In genomic region chr2:8593239-8593638, GRCh38 we compare ENCODE assay signal across 1 cellular context.
TF ChIP-seq lines count a peak whose summit lies in the region.

No MANE protein-coding gene starts in this region.

TF ChIP-seq in K562, 482 proteins besides CTCF, POLR2A, EP300 and RAD21 (continued from another document):
- TF ChIP-seq MBD1 (CRISPR knock-in tag; IDR thresholded peaks at IDR 0.05) (no peak), ZNF311 (CRISPR knock-in tag; IDR thresholded peaks at IDR 0.05) (no peak), CBFA2T3 (IDR thresholded peaks at IDR 0.05) (peak; percentile 66), ZNF143 (CRISPR knock-in tag; IDR thresholded peaks at IDR 0.05) (no peak), MAFG (tag; conservative IDR thresholded peaks at IDR 0.05) (peak; percentile 49; the same call in 1 of the 2 replicates), NFIC (IDR thresholded peaks at IDR 0.05) (0 out of 2 replicates have a peak, but pooled peaks have one; percentile 13), HES1 (IDR thresholded peaks at IDR 0.05; ENCODE audit: low read depth) (0 out of 2 replicates have a peak, but pooled peaks have one; percentile 36), TAF1 (IDR thresholded peaks at IDR 0.05; ENCODE audit: control insufficient read depth, extremely low read depth, insufficient read depth, low read length, severe bottlenecking) (no peak), MEIS2 (IDR thresholded peaks at IDR 0.05; ENCODE audit: partially characterized antibody) (peak; percentile 38), MNT (conservative IDR thresholded peaks at IDR 0.05) (0 out of 4 replicates have a peak, but pooled peaks of 1 of the 2 experiments have one; percentile 24), TCF3 (CRISPR knock-in tag; IDR thresholded peaks at IDR 0.05) (peak; percentile 52; the same call in 1 of the 2 replicates), NFE2 (IDR thresholded peaks at IDR 0.05; ENCODE audit: low read depth) (peak; percentile 52; the same call in 1 of the 2 replicates), TAL1 (IDR thresholded peaks at IDR 0.05) (peak; percentile 70), ZNF830 (CRISPR knock-in tag; IDR thresholded peaks at IDR 0.05) (no peak), RCOR1 (IDR thresholded peaks at IDR 0.05; ENCODE audit: borderline replicate concordance in 1 of 2, low read depth in 2 of 2, low read length in 2 of 2) (peak in 1 of 2 experiments; percentile 54; a peak in 1 of 4 replicates), ARID1B (IDR thresholded peaks at IDR 0.05) (peak; percentile 73), C11orf30 (IDR thresholded peaks at IDR 0.05; ENCODE audit: low read depth) (peak; percentile 39; the same call in 1 of the 2 replicates), ADNP (tag; IDR thresholded peaks at IDR 0.05) (peak; percentile 45; the same call in 1 of the 2 replicates), ZNF274 (IDR thresholded peaks at IDR 0.05; ENCODE audit: borderline replicate concordance, low read depth, low read length) (no peak), ZFP91 (CRISPR knock-in tag; IDR thresholded peaks at IDR 0.05) (no peak), MED1 (CRISPR knock-in tag; IDR thresholded peaks at IDR 0.05; ENCODE audit: borderline replicate concordance) (no peak), CTBP1 (IDR thresholded peaks at IDR 0.05; ENCODE audit: borderline replicate concordance) (peak; percentile 27; the same call in 1 of the 2 replicates), KAT2B (IDR thresholded peaks at IDR 0.05; ENCODE audit: low read depth, low read length) (no peak), SOX6 (IDR thresholded peaks at IDR 0.05) (peak; percentile 41; the same call in 1 of the 2 replicates), CCNT2 (IDR thresholded peaks at IDR 0.05; ENCODE audit: borderline replicate concordance, extremely low read depth, insufficient read length, low read depth, low read length) (peak; percentile 62), ESRRA (IDR thresholded peaks at IDR 0.05; ENCODE audit: borderline replicate concordance, low read depth) (peak; percentile 34; the same call in 1 of the 2 replicates)
